ENCODE assay signal across 22 cellular contexts in the genomic region with DNA sequence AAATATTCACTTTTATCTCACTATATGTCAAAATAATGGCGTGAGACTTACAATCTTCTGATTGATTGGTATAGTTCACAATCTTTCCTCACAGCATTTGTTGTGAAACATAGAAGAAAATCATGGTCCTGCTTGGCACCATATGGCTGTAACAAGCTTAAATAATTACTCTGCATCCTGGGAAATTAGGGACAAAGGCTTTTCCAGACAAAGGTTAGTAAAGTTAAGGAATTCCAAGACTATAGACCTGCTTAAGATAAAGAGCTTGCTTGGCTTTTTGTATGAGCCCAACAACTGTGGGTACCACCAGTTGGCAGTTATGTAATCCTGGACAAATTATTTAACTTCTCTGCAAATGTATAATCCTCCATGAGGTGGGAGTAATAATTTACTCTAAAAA. TPM values are rescaled to one million over a fixed set of nuclear protein-coding genes. Genes with fewer than 3 reads are reported as not detected.
DNase-seq lines count a peak whose midpoint lies in the region; ATAC-seq, FAIRE-seq and TF ChIP-seq lines count a peak whose summit lies in the region.
"Had no signal": no experiment of that assay in that cellular context is flagged by ENCODE, and none has a peak within 500 bp of the region (broad histone marks: within the 10 kb centered on the region; RNA-seq: fewer than 3 reads in every experiment).

No MANE protein-coding gene starts in this region.

- peaks cover 0 to 2% of the 10 kb centered on the region in 2 experiments for H4K20me1 ChIP-seq in H1 (replicated peaks in 1 of 2; ENCODE audit: control insufficient read depth in 1 of 2, insufficient read depth in 2 of 2, low read length in 2 of 2)

- DNase-seq in H1 (ENCODE audit: low read depth in 1 of 2, low spot score in 2 of 2) (no peak), prostate gland (ENCODE audit: low spot score) (no peak), H4 (ENCODE audit: low spot score) (no peak), NCI-H2107 (lab: John Stamatoyannopoulos, UW) (no peak)
- DNase-seq: ACHN; BE2C; C1 segment of cervical spinal cord; CD8-positive, alpha-beta memory T cell; COR-L47; DMS 273 treated with DMSO at 0.1 percent for 48 hours; DMS53; HCEC 1CT; KG1 had no signal

- peak overlapping the region; percentile 47 for H2BK120ac ChIP-seq in H1 (replicated peaks; ENCODE audit: low read depth, low read length)

- no peak for TF ChIP-seq RAD21 in H1 (IDR thresholded peaks at IDR 0.05 in 1 of 2, conservative IDR thresholded peaks at IDR 0.05 in 1 of 2; ENCODE audit: low read depth in 2 of 2, low read length in 2 of 2)

- no peak overlapping the region for H2AK5ac ChIP-seq in H1 (ENCODE audit: low read depth, low read length)

- H2BK5ac ChIP-seq in H1 (ENCODE audit: low read depth, low read length) = no peak overlapping the region

- H3K4me1 ChIP-seq in HUES64 (ENCODE audit: insufficient read depth, low read length) = peaks cover 59% of the 10 kb centered on the region
- peaks cover 0 to 13% (median 6%) of the 10 kb centered on the region in 4 experiments; a peak in 5 of 7 replicates for H3K4me1 ChIP-seq in H1 (replicated peaks in 1 of 4; ENCODE audit: control insufficient read depth in 3 of 4, insufficient read depth in 4 of 4, low read length in 3 of 4)
- H3K4me1 ChIP-seq in prostate gland (replicated peaks) = no peaks in the 10 kb centered on the region

- H3K36me3 ChIP-seq in HUES64 (ENCODE audit: insufficient read depth, low read length) = peaks cover 1% of the 10 kb centered on the region; the same call in 1 of the 2 replicates
- peaks cover 0 to under 1% (median 0%) of the 10 kb centered on the region in 4 experiments; a peak in 2 of 8 replicates for H3K36me3 ChIP-seq in H1 (ENCODE audit: control insufficient read depth in 2 of 4, insufficient read depth in 4 of 4, low read length in 3 of 4)
- H3K36me3 ChIP-seq in prostate gland = no peaks in the 10 kb centered on the region
- H3K36me3 ChIP-seq: BE2C had no signal

- peaks cover 7 to 16% of the 10 kb centered on the region in 2 experiments; a peak in 3 of 4 replicates for H3K79me2 ChIP-seq in H1 (ENCODE audit: control insufficient read depth in 1 of 2, insufficient read depth in 2 of 2, low read length in 2 of 2)

- H4K91ac ChIP-seq in H1 (replicated peaks; ENCODE audit: insufficient read length, low read length) = no peak overlapping the region

- CTCF ChIA-PET in H1 (lab: Charles Lee; ENCODE audit: partially characterized antibody) = interaction anchor here (0.6 kb wide), 1 partner anchor 258 kb away, joined by 3 read pairs; no protein-coding TSS in a partner anchor

- intact Hi-C loops in prostate gland (cut with DNase I) = loop anchor here (10.0 kb wide), 2 partner anchors 251 to 411 kb away; no protein-coding TSS in a partner anchor

- peak overlapping the region; percentile 61 for H3K27ac ChIP-seq in HUES64 (ENCODE audit: low read depth, low read length)
- H3K27ac ChIP-seq in H1 (ENCODE audit: low read depth, low read length) = no peak overlapping the region
- peak overlapping the region; percentile 59 to 77 for H3K27ac ChIP-seq in prostate gland

- TF ChIP-seq EP300 in H1 (IDR thresholded peaks at IDR 0.05; ENCODE audit: borderline replicate concordance in 1 of 2, low read depth in 2 of 2, low read length in 2 of 2) = no peak

- H3K4me2 ChIP-seq in H1 (ENCODE audit: insufficient read depth in 1 of 2, low read depth in 2 of 2, low read length in 2 of 2) = no peak overlapping the region

- H3K27me3 ChIP-seq in HUES64 (ENCODE audit: insufficient read depth, low read length) (no peaks in the 10 kb centered on the region), H1 (replicated peaks in 1 of 4; ENCODE audit: control insufficient read depth in 3 of 4, extremely low read depth in 1 of 4, insufficient read depth in 3 of 4, low read length in 3 of 4) (no peaks in the 10 kb centered on the region), prostate gland (replicated peaks; ENCODE audit: insufficient read depth) (no peaks in the 10 kb centered on the region)
- H3K27me3 ChIP-seq: BE2C had no signal

- no peak overlapping the region for H2BK12ac ChIP-seq in H1 (ENCODE audit: low read depth, low read length)

- H3K4me3 ChIP-seq in HUES64 (ENCODE audit: low read length) (no peak overlapping the region), H1 (ENCODE audit: extremely low read depth in 1 of 4, insufficient read depth in 2 of 4, low read depth in 3 of 4, low read length in 4 of 4) (no peak overlapping the region), prostate gland (no peak overlapping the region)

- no peaks in the 10 kb centered on the region for H3K79me1 ChIP-seq in H1 (ENCODE audit: low read depth, low read length)

- no peak overlapping the region for H3K4ac ChIP-seq in H1 (replicated peaks; ENCODE audit: insufficient read length, low read depth, low read length)

- H2BK15ac ChIP-seq in H1 (ENCODE audit: low read length) = no peak overlapping the region

- H3K9me3 ChIP-seq in HUES64 (ENCODE audit: insufficient read depth, low read depth, low read length) = no peaks in the 10 kb centered on the region
- no peaks in the 10 kb centered on the region for H3K9me3 ChIP-seq in H1 (ENCODE audit: insufficient read depth in 2 of 2, low read depth in 1 of 2, low read length in 1 of 2)
- no peaks in the 10 kb centered on the region for H3K9me3 ChIP-seq in prostate gland
- H3K9me3 ChIP-seq: BE2C had no signal

- no peak overlapping the region for H4K8ac ChIP-seq in H1 (ENCODE audit: extremely low read depth, insufficient read depth, low read length)

- TF ChIP-seq CTCF in H1 (IDR thresholded peaks at IDR 0.05; ENCODE audit: control extremely low read depth in 1 of 3, insufficient read depth in 1 of 3, low read depth in 1 of 3, low read length in 3 of 3) (no peak), prostate gland (IDR thresholded peaks at IDR 0.05) (no peak)

- H3K14ac ChIP-seq in H1 (ENCODE audit: insufficient read length) = no peak overlapping the region

- H3K23me2 ChIP-seq in H1 (ENCODE audit: low read depth, low read length) = no peaks in the 10 kb centered on the region

- no peak for FAIRE-seq in H1 (lab: Jason Lieb, UNC)
- FAIRE-seq: A204.1, G401.6, GM12891, H54, HTR-8/SVneo had no signal

- H3K18ac ChIP-seq in H1 (ENCODE audit: extremely low read depth, low read length) = no peak overlapping the region

- H3K9ac ChIP-seq in HUES64 (ENCODE audit: low read depth, low read length) = no peak overlapping the region
- no peak overlapping the region for H3K9ac ChIP-seq in H1 (replicated peaks in 1 of 4; ENCODE audit: extremely low read depth in 1 of 4, low read depth in 3 of 4, low read length in 3 of 4)

- TF ChIP-seq POLR2A in H1 (IDR thresholded peaks at IDR 0.05; ENCODE audit: control extremely low read depth in 1 of 2, low read depth in 2 of 2, low read length in 2 of 2) (no peak), prostate gland (IDR thresholded peaks at IDR 0.05) (no peak)

- H3K56ac ChIP-seq in H1 (replicated peaks; ENCODE audit: insufficient read length, low read depth, low read length) = no peak overlapping the region

- H2AFZ ChIP-seq in H1 (ENCODE audit: low read length) = no peak overlapping the region

- no peak for ATAC-seq in HG03139 (IDR thresholded peaks at IDR 0.05; ENCODE audit: unreplicated experiment)
- ATAC-seq in GM18909 (IDR thresholded peaks at IDR 0.05; ENCODE audit: poor library complexity, unreplicated experiment) = no peak

- H3K23ac ChIP-seq in H1 (ENCODE audit: insufficient read length) = no peak overlapping the region

- no CpG with 5 or more reads among the region's 1 CpG for WGBS in HUES64
- 95% methylated on average over 1 of the region's 1 CpG; no CpG with 5 or more reads in 1 of the 2 experiments for WGBS in H1 (ENCODE audit: extremely low coverage in 1 of 2, insufficient coverage in 1 of 2, insufficient read length in 1 of 2, insufficient replicate concordance in 2 of 2, low coverage in 1 of 2, low lambda C conversion rate in 2 of 2, missing lambda C conversion rate in 1 of 2), 2 experiments
- 88% methylated on average over 1 of the region's 1 CpG for whole genome bisulfite sequencing in prostate gland

- H4K5ac ChIP-seq in H1 (ENCODE audit: insufficient read length, low read depth, low read length) = no peak overlapping the region

- no peak overlapping the region for H2BK20ac ChIP-seq in H1 (ENCODE audit: low read length)

- POLR2A ChIA-PET in H1 (lab: Charles Lee; ENCODE audit: partially characterized antibody) = no interaction called here

TF ChIP-seq in H1, 55 proteins besides CTCF, POLR2A, EP300 and RAD21 (continues in another document):
- TF ChIP-seq RNF2 (IDR thresholded peaks at IDR 0.05; ENCODE audit: borderline replicate concordance, low read depth, low read length, missing control alignments, poor library complexity, severe bottlenecking) = no peak
- TF ChIP-seq CBX8 (IDR thresholded peaks at IDR 0.05; ENCODE audit: borderline replicate concordance, low read depth, low read length) = no peak
- no peak for TF ChIP-seq FOSL1 (IDR thresholded peaks at IDR 0.05; ENCODE audit: insufficient read depth, low read depth, low read length)
- TF ChIP-seq RXRA (IDR thresholded peaks at IDR 0.05; ENCODE audit: insufficient read depth, low read depth, low read length) = no peak
- no peak for TF ChIP-seq CREB1 (IDR thresholded peaks at IDR 0.05)
- TF ChIP-seq CHD2 (IDR thresholded peaks at IDR 0.05; ENCODE audit: low read length) = no peak
- TF ChIP-seq CTBP2 (IDR thresholded peaks at IDR 0.05; ENCODE audit: borderline replicate concordance, insufficient read depth, insufficient read length, low read length) = no peak
- no peak for TF ChIP-seq SP2 (IDR thresholded peaks at IDR 0.05; ENCODE audit: low read length)
- TF ChIP-seq BACH1 (IDR thresholded peaks at IDR 0.05; ENCODE audit: low read length) = no peak
- no peak for TF ChIP-seq EGR1 (IDR thresholded peaks at IDR 0.05; ENCODE audit: borderline replicate concordance, low read depth, low read length)
- TF ChIP-seq SP1 (IDR thresholded peaks at IDR 0.05; ENCODE audit: low read depth, low read length) = no peak
- TF ChIP-seq CEBPB (IDR thresholded peaks at IDR 0.05; ENCODE audit: low read depth, low read length) = no peak
- no peak for TF ChIP-seq HDAC2 (IDR thresholded peaks at IDR 0.05; ENCODE audit: borderline replicate concordance in 1 of 2, low read depth in 2 of 2, low read length in 2 of 2)

RNA-seq across cellular contexts. Expression of a gene that starts 3.4 kb away (rescaled TPM):
- polyA plus RNA-seq in HUES64 (2013, experiment 1 of 2) = 32.4 TPM
- polyA plus RNA-seq in HUES64 (2013, experiment 2 of 2) = 40.0 TPM
- total RNA-seq in H1 (2021; fragmentation: NEBNext Ultra II Directional; extraction: Animal tissue kit (Norgen Biotek cat#: 25700)) = 40.1 and 41.8 TPM in 2 replicates
- 26.8 and 28.8 TPM in 2 replicates for polyA plus RNA-seq in H1 (2011; rRNA removed)
- polyA plus RNA-seq in H1 (2011; cell fraction: cytosol; rRNA removed) = 30.2 TPM
- 33.4 TPM for polyA plus RNA-seq in H1 (2011; cell fraction: nucleus; rRNA removed)
- polyA plus RNA-seq in H1 (2012, experiment 1 of 2) = 32.3 to 37.8 TPM (median 32.5 TPM) in 4 replicates
- 2.0 TPM for polyA plus RNA-seq in H1 (2012, experiment 2 of 2)
- polyA plus RNA-seq in H1 (2013, experiment 1 of 2) = 42.3 TPM
- polyA plus RNA-seq in H1 (2013, experiment 2 of 2) = 38.6 TPM
- 89.8 and 93.5 TPM in 2 replicates for polyA minus RNA-seq in H1 (2011; rRNA and poly(A)+ RNA removed)
- 41.8 TPM for polyA minus RNA-seq in H1 (2011; cell fraction: cytosol; rRNA and poly(A)+ RNA removed)
- 62.9 TPM for polyA minus RNA-seq in H1 (2011; cell fraction: nucleus; rRNA and poly(A)+ RNA removed)
- total RNA-seq in prostate gland = 10 to 100 TPM; 12.3 to 28.0 TPM
- total RNA-seq in H4 (2014; rRNA removed; shearing (Covaris generic)) = 78.9 and 106 TPM in 2 replicates
- total RNA-seq: CD8-positive, alpha-beta memory T cell had no signal
- polyA plus RNA-seq: CD4-positive, CD25-positive, alpha-beta regulatory T cell; CD8-positive, alpha-beta memory T cell had no signal
